Comparison of ENCODE assay signal across 16 cellular contexts in genomic region chr9:12666813-12667212, GRCh38. TPM values are rescaled to one million over a fixed set of nuclear protein-coding genes. Genes with fewer than 3 reads are reported as not detected.
A peak's percentile ranks its signal among the peaks of the same experiment; 100 is the strongest.
DNase-seq lines count a peak whose midpoint lies in the region; ATAC-seq and TF ChIP-seq lines count a peak whose summit lies in the region.
"Had no signal": no experiment of that assay in that cellular context is flagged by ENCODE, and none has a peak within 500 bp of the region (broad histone marks: within the 10 kb centered on the region; RNA-seq: fewer than 3 reads in every experiment).

No MANE protein-coding gene starts in this region.

- intact Hi-C loops in PC-9 (cut with micrococcal nuclease; ENCODE audit: unreplicated experiment) = no loop called here

- no peaks in the 10 kb centered on the region for H3K36me3 Mint-ChIP-seq in activated T-cell treated with anti-CD3 and anti-CD28 coated beads, Interleukin-2, amount 50 U/mL, for 24 hours (ENCODE audit: low read depth)
- H3K36me3 Mint-ChIP-seq: CD8-positive, alpha-beta memory T cell; naive B cell had no signal

- H4K20me1 ChIP-seq in PC-9 (ENCODE audit: insufficient read depth) = no peaks in the 10 kb centered on the region

- peak; percentile 23 for TF ChIP-seq CTCF in AG09309 (IDR thresholded peaks at IDR 0.05; ENCODE audit: control insufficient read depth, insufficient read depth, low read depth, low read length, missing control alignments)
- peak; percentile 23 for TF ChIP-seq CTCF in GM12873 (IDR thresholded peaks at IDR 0.05; ENCODE audit: insufficient read depth, low read depth, low read length, missing control alignments)
- TF ChIP-seq CTCF in PC-9 (conservative IDR thresholded peaks at IDR 0.05) = peak; percentile 29; the same call in 1 of the 2 replicates
- TF ChIP-seq CTCF in fibroblast of pulmonary artery (IDR thresholded peaks at IDR 0.05; ENCODE audit: low read length, missing control alignments) = peak; percentile 32

- H3K27me3 Mint-ChIP-seq in activated T-cell treated with anti-CD3 and anti-CD28 coated beads, Interleukin-2, amount 50 U/mL, for 24 hours = no peaks in the 10 kb centered on the region
- H3K27me3 Mint-ChIP-seq: CD8-positive, alpha-beta memory T cell; naive B cell had no signal

- no peaks in the 10 kb centered on the region for H3K27me3 ChIP-seq in PC-9 (ENCODE audit: insufficient read depth, low read depth)

- no peaks in the 10 kb centered on the region for H3K36me3 ChIP-seq in PC-9 (ENCODE audit: low read depth)

- no peaks in the 10 kb centered on the region for H3K9me3 ChIP-seq in PC-9 (ENCODE audit: insufficient read depth, low read depth)

- peaks cover 22% of the 10 kb centered on the region for H3K9me3 Mint-ChIP-seq in activated T-cell treated with anti-CD3 and anti-CD28 coated beads, Interleukin-2, amount 50 U/mL, for 24 hours

- H3K9me2 ChIP-seq in PC-9 (ENCODE audit: insufficient read depth) = no peaks in the 10 kb centered on the region

- no peak overlapping the region for H3K4me2 ChIP-seq in PC-9

- no TSS peak for BruUV-seq in PC-9 (replicated peaks; lab: Mats Ljungman, UMichigan)

- ATAC-seq in GM21825 (IDR thresholded peaks at IDR 0.05; ENCODE audit: unreplicated experiment) (no peak), HG02970 (IDR thresholded peaks at IDR 0.05; ENCODE audit: low FRiP score, unreplicated experiment) (no peak), HG02798 (IDR thresholded peaks at IDR 0.05; ENCODE audit: poor library complexity, unreplicated experiment) (no peak)
- ATAC-seq: activated CD4-positive, CD25-positive, alpha-beta regulatory T cell treated with anti-CD3 and anti-CD28 coated beads, Interleukin-2, amount 50 U/mL, for 24 hours had no signal

- no peak overlapping the region for H3K4me3 Mint-ChIP-seq in activated T-cell treated with anti-CD3 and anti-CD28 coated beads, Interleukin-2, amount 50 U/mL, for 24 hours
- H3K4me3 Mint-ChIP-seq: CD8-positive, alpha-beta memory T cell; naive B cell had no signal

- no peak overlapping the region for H3K27ac Mint-ChIP-seq in activated T-cell treated with anti-CD3 and anti-CD28 coated beads, Interleukin-2, amount 50 U/mL, for 24 hours
- H3K27ac Mint-ChIP-seq: CD8-positive, alpha-beta memory T cell; naive B cell had no signal

- no peaks in the 10 kb centered on the region for H3F3A ChIP-seq in PC-9 (ENCODE audit: insufficient read depth, low read depth)

- H3K4me3 ChIP-seq in AG09309 (ENCODE audit: control insufficient read depth, low read depth, low read length) = no peak overlapping the region
- no peak overlapping the region for H3K4me3 ChIP-seq in PC-9
- H3K4me3 ChIP-seq in fibroblast of pulmonary artery (replicated peaks; ENCODE audit: low read depth, low read length) = no peak overlapping the region

- no peaks in the 10 kb centered on the region for H3K4me1 ChIP-seq in PC-9 (replicated peaks; ENCODE audit: insufficient read depth)

- POLR2A ChIA-PET in PC-9 (lab: Charles Lee; ENCODE audit: unreplicated experiment) = no interaction called here

- H2AFZ ChIP-seq in PC-9 = no peak overlapping the region

- no peaks in the 10 kb centered on the region for H3K4me1 Mint-ChIP-seq in activated T-cell treated with anti-CD3 and anti-CD28 coated beads, Interleukin-2, amount 50 U/mL, for 24 hours (ENCODE audit: low read depth)
- H3K4me1 Mint-ChIP-seq: CD8-positive, alpha-beta memory T cell; naive B cell had no signal

- no peak overlapping the region for H3K27ac ChIP-seq in PC-9

- no peaks in the 10 kb centered on the region for H3K79me2 ChIP-seq in PC-9 (ENCODE audit: low read depth)

- CTCF ChIA-PET in PC-9 (lab: Charles Lee) = no interaction called here

- DNase-seq in AG09309 (ENCODE audit: low read depth) (no peak), PC-9 (no peak), fibroblast of pulmonary artery (ENCODE audit: low read depth) (peak; percentile 7)
- no peak for DNase-seq in activated T-cell treated with anti-CD3 and anti-CD28 coated beads, Interleukin-2, amount 50 U/mL, for 24 hours
- DNase-seq: activated T-cell treated with anti-CD3 and anti-CD28 coated beads for 4 hours; CD8-positive, alpha-beta memory T cell; kidney glomerular epithelial cell; naive B cell; NCI-H1092 treated with DMSO at 0.1 percent for 48 hours; substantia nigra had no signal

RNA-seq across cellular contexts. Expression of gene TYRP1, which starts 26.4 kb away (rescaled TPM):
- total RNA-seq in PC-9 (2021) = not detected in 2 replicates
- total RNA-seq: CD8-positive, alpha-beta memory T cell; skeletal muscle tissue had no signal
